Comparison of ENCODE assay signal across 1 cellular context in genomic region chr18:39647627-39648502, GRCh38.
TF ChIP-seq lines count a peak whose summit lies in the region.

No MANE protein-coding gene starts in this region.

TF ChIP-seq in HEK293, 187 proteins besides CTCF, POLR2A, EP300 and RAD21 (continued from another document):
- no peak for TF ChIP-seq PRDM10 (tag by site-specific recombination; IDR thresholded peaks at IDR 0.05)
- TF ChIP-seq IKZF3 (tag by site-specific recombination; IDR thresholded peaks at IDR 0.05) = no peak
- TF ChIP-seq KLF16 (tag by site-specific recombination; IDR thresholded peaks at IDR 0.05) = no peak
- TF ChIP-seq SP3 (tag by site-specific recombination; IDR thresholded peaks at IDR 0.05) = no peak
- no peak for TF ChIP-seq ZFP3 (tag by site-specific recombination; IDR thresholded peaks at IDR 0.05; ENCODE audit: low read depth)
- TF ChIP-seq ZFHX2 (tag by site-specific recombination; conservative IDR thresholded peaks at IDR 0.05) = peak; percentile 46
- no peak for TF ChIP-seq ZNF24 (tag by site-specific recombination; IDR thresholded peaks at IDR 0.05)
- TF ChIP-seq KLF10 (tag by site-specific recombination; IDR thresholded peaks at IDR 0.05) = no peak
- TF ChIP-seq ZNF423 (tag by site-specific recombination; IDR thresholded peaks at IDR 0.05) = no peak
- TF ChIP-seq ZNF701 (tag by site-specific recombination; IDR thresholded peaks at IDR 0.05) = no peak
- TF ChIP-seq ZNF146 (tag by site-specific recombination; IDR thresholded peaks at IDR 0.05) = no peak
- no peak for TF ChIP-seq ZNF792 (tag by site-specific recombination; IDR thresholded peaks at IDR 0.05)
- no peak for TF ChIP-seq ZEB2 (tag by site-specific recombination; IDR thresholded peaks at IDR 0.05)
- no peak for TF ChIP-seq ZNF362 (tag by site-specific recombination; IDR thresholded peaks at IDR 0.05)
- TF ChIP-seq ZNF558 (tag by site-specific recombination; IDR thresholded peaks at IDR 0.05) = no peak
- TF ChIP-seq ZNF184 (tag by site-specific recombination; IDR thresholded peaks at IDR 0.05) = peak; percentile 53; the same call in 1 of the 2 replicates
- no peak for TF ChIP-seq ZNF621 (tag by site-specific recombination; IDR thresholded peaks at IDR 0.05)
- no peak for TF ChIP-seq MYNN (tag by site-specific recombination; IDR thresholded peaks at IDR 0.05; ENCODE audit: borderline replicate concordance)
- TF ChIP-seq PRDM6 (tag by site-specific recombination; IDR thresholded peaks at IDR 0.05) = peak; percentile 61
- no peak for TF ChIP-seq ZIC2 (tag by site-specific recombination; IDR thresholded peaks at IDR 0.05)
- TF ChIP-seq ZBTB17 (tag by site-specific recombination; IDR thresholded peaks at IDR 0.05) = 0 out of 2 replicates have a peak, but pooled peaks have one; percentile 29
- no peak for TF ChIP-seq ZNF433 (tag by site-specific recombination; IDR thresholded peaks at IDR 0.05; ENCODE audit: low read depth)
- TF ChIP-seq ZNF560 (tag by site-specific recombination; IDR thresholded peaks at IDR 0.05; ENCODE audit: borderline replicate concordance) = no peak
- no peak for TF ChIP-seq ZXDB (tag by site-specific recombination; IDR thresholded peaks at IDR 0.05)
- no peak for TF ChIP-seq HOXD13 (CRISPR knock-in tag; IDR thresholded peaks at IDR 0.05; ENCODE audit: borderline replicate concordance)
- TF ChIP-seq ZBTB44 (tag by site-specific recombination; IDR thresholded peaks at IDR 0.05) = peak; percentile 86
- no peak for TF ChIP-seq ZNF274 (IDR thresholded peaks at IDR 0.05; ENCODE audit: low read length)
- no peak for TF ChIP-seq ZNF274 (tag by site-specific recombination; IDR thresholded peaks at IDR 0.05; ENCODE audit: borderline replicate concordance)
- TF ChIP-seq ZNF623 (tag by site-specific recombination; IDR thresholded peaks at IDR 0.05) = no peak
- no peak for TF ChIP-seq ZNF138 (tag by site-specific recombination; IDR thresholded peaks at IDR 0.05; ENCODE audit: borderline replicate concordance)
- TF ChIP-seq ZNF600 (tag by site-specific recombination; IDR thresholded peaks at IDR 0.05) = no peak
- no peak for TF ChIP-seq WT1 (tag by site-specific recombination; IDR thresholded peaks at IDR 0.05)
- no peak for TF ChIP-seq ZNF488 (tag by site-specific recombination; IDR thresholded peaks at IDR 0.05)
TF ChIP-seq in HEK293: peak in this region for 12.
